ENCODE assay signal across 9 cellular contexts in the genomic region with DNA sequence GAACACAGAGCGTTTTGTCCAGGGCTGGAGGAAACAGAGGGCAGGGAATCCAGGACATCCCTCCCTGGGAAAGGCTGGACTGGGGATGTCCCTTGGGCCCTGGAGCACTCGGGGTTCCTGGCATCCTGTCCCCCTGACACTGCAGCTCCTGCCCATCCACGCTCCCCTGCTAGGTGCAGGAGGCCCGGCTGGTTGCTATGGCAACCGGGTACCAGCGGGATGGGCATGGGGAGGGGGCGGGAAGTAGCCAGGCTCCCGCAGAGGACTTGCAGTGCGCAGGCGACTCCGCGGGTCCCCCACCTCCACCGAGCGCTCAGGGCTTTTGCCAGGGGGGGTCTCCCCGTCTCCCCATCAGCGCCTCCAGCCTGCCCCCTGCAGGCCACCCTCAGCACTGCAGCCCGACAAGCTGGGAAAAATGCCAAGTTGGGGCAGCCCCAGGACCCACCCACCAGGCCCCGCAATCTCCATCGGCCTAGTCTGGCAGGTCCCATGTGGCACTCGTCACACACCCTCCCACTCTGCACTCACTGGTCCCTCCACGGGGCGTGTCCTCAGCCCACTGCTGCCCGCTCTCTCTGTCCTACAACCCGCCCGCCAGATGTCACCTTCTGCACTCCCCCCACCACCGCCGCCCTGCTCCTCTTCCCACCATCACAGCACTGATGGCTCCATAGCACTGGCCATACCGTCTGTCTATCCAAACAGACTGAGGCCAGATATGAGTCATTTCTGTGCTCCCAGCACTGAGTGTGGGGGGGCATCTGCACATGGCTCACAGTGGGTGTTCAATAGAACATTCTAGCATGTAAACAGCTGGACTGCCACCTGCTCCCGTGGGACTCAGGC. TPM values are rescaled to one million over a fixed set of nuclear protein-coding genes. Genes with fewer than 3 reads are reported as not detected.
DNase-seq lines count a peak whose midpoint lies in the region; ATAC-seq and TF ChIP-seq lines count a peak whose summit lies in the region.
"Had no signal": no experiment of that assay in that cellular context is flagged by ENCODE, and none has a peak within 500 bp of the region (broad histone marks: within the 10 kb centered on the region; RNA-seq: fewer than 3 reads in every experiment).

No MANE protein-coding gene starts in this region.

- no peak for TF ChIP-seq POLR2A in esophagus squamous epithelium (IDR thresholded peaks at IDR 0.05)

- H3K4me3 Mint-ChIP-seq in activated CD8-positive, alpha-beta T cell treated with anti-CD3 and anti-CD28 coated beads for 36 hours = no peak overlapping the region
- H3K4me3 Mint-ChIP-seq in stimulated activated memory B cell treated with anti-CD40 and anti-IgM and Interleukin-4, amounts not matched to agents 10 μg/mL and 1 μg/mL and 100 μg/mL, for 72 hours = no peak overlapping the region

- CTCF ChIA-PET in BJ (lab: Yijun Ruan, JAX) = interaction anchor here (0.9 to 1.7 kb wide), 13 partner anchors 9 to 113 kb away, joined by 3 to 8 read pairs (median 3); no protein-coding TSS in a partner anchor
- CTCF ChIA-PET in activated CD8-positive, alpha-beta T cell treated with anti-CD3 and anti-CD28 coated beads for 36 hours (lab: Charles Lee) = interaction anchor here (0.7 to 2.2 kb wide), 14 partner anchors 10 to 391 kb away, joined by 3 to 25 read pairs (median 4); no protein-coding TSS in a partner anchor

- no peaks in the 10 kb centered on the region for H3K27me3 ChIP-seq in BJ (ENCODE audit: control insufficient read depth, insufficient read depth, low read length)
- no peaks in the 10 kb centered on the region for H3K27me3 ChIP-seq in esophagus squamous epithelium
- no peaks in the 10 kb centered on the region for H3K27me3 ChIP-seq in parathyroid adenoma (ENCODE audit: control insufficient read depth, insufficient read depth, low read length)

- DNase-seq in BJ (ENCODE audit: low read depth) (no peak), HS-5 (ENCODE audit: low read depth) (peak; percentile 34), esophagus squamous epithelium (lab: John Stamatoyannopoulos, UW) (no peak)
- DNase-seq in activated CD8-positive, alpha-beta T cell treated with anti-CD3 and anti-CD28 coated beads for 36 hours = peak; percentile 46
- DNase-seq in central memory CD4-positive, alpha-beta T cell = no peak

- H3K4me1 Mint-ChIP-seq in activated CD8-positive, alpha-beta T cell treated with anti-CD3 and anti-CD28 coated beads for 36 hours (ENCODE audit: low read depth) = peaks cover 2% of the 10 kb centered on the region
- H3K4me1 Mint-ChIP-seq in stimulated activated memory B cell treated with anti-CD40 and anti-IgM and Interleukin-4, amounts not matched to agents 10 μg/mL and 1 μg/mL and 100 μg/mL, for 72 hours = peaks cover 24% of the 10 kb centered on the region

- WGBS in esophagus squamous epithelium, 2 donors = 65 to 66% methylated on average over 11 of the region's 29 CpGs

- peaks cover 5% of the 10 kb centered on the region for H3K36me3 Mint-ChIP-seq in activated CD8-positive, alpha-beta T cell treated with anti-CD3 and anti-CD28 coated beads for 36 hours (ENCODE audit: low read depth)
- peaks cover 33% of the 10 kb centered on the region for H3K36me3 Mint-ChIP-seq in stimulated activated memory B cell treated with anti-CD40 and anti-IgM and Interleukin-4, amounts not matched to agents 10 μg/mL and 1 μg/mL and 100 μg/mL, for 72 hours

- H3K4me1 ChIP-seq in esophagus squamous epithelium (peaks cover 24 to 66% (median 45%) of the 10 kb centered on the region in 3 donors), parathyroid adenoma (no peaks in the 10 kb centered on the region)

- intact Hi-C loops in activated CD8-positive, alpha-beta T cell treated with anti-CD3 and anti-CD28 coated beads for 36 hours (cut with micrococcal nuclease) = no loop called here
- intact Hi-C loops in esophagus squamous epithelium (cut with DNase I) = no loop called here

- no peak overlapping the region for H2AFZ ChIP-seq in parathyroid adenoma

- H3K79me2 ChIP-seq in parathyroid adenoma = no peaks in the 10 kb centered on the region

- H3K27ac Mint-ChIP-seq in activated CD8-positive, alpha-beta T cell treated with anti-CD3 and anti-CD28 coated beads for 36 hours = no peak overlapping the region
- H3K27ac Mint-ChIP-seq in stimulated activated memory B cell treated with anti-CD40 and anti-IgM and Interleukin-4, amounts not matched to agents 10 μg/mL and 1 μg/mL and 100 μg/mL, for 72 hours = no peak overlapping the region

- H3K9me3 ChIP-seq in esophagus squamous epithelium = no peaks in the 10 kb centered on the region
- no peaks in the 10 kb centered on the region for H3K9me3 ChIP-seq in parathyroid adenoma (ENCODE audit: control insufficient read depth, low read length)

- H3K4me3 ChIP-seq in BJ (ENCODE audit: low read depth, low read length) = no peak overlapping the region
- no peak overlapping the region for H3K4me3 ChIP-seq in esophagus squamous epithelium
- H3K4me3 ChIP-seq in parathyroid adenoma (ENCODE audit: low read depth, low read length) = no peak overlapping the region

- peak; percentile 70 for ATAC-seq in activated CD8-positive, alpha-beta T cell treated with anti-CD3 and anti-CD28 coated beads for 36 hours
- ATAC-seq in HG02870 (IDR thresholded peaks at IDR 0.05; ENCODE audit: unreplicated experiment) = no peak
- no peak for ATAC-seq in stimulated activated memory B cell treated with anti-CD40 and anti-IgM and Interleukin-4, amounts not matched to agents 10 μg/mL and 1 μg/mL and 100 μg/mL, for 72 hours
- ATAC-seq: left colon had no signal

- no peak overlapping the region for H3K4me2 ChIP-seq in parathyroid adenoma (ENCODE audit: low read length)

- H3K36me3 ChIP-seq in BJ (ENCODE audit: control insufficient read depth, insufficient read depth, low read length) (peaks cover 12% of the 10 kb centered on the region), esophagus squamous epithelium (peaks cover 0 to 47% (median 14%) of the 10 kb centered on the region in 3 donors), parathyroid adenoma (ENCODE audit: control insufficient read depth, insufficient read depth, low read length) (no peaks in the 10 kb centered on the region)

- H3K27ac ChIP-seq in esophagus squamous epithelium (peak overlapping the region in 2 of 4 donors; percentile 5 to 32), parathyroid adenoma (no peak overlapping the region)

- TF ChIP-seq CTCF in BJ (IDR thresholded peaks at IDR 0.05; ENCODE audit: insufficient read depth, low read depth, low read length) = peak; percentile 83
- peak; percentile 78 for TF ChIP-seq CTCF in activated CD8-positive, alpha-beta T cell treated with anti-CD3 and anti-CD28 coated beads for 36 hours (IDR thresholded peaks at IDR 0.05)
- peak in 5 of 6 experiments; percentile 23 to 66 (median 57) for TF ChIP-seq CTCF in esophagus squamous epithelium (IDR thresholded peaks at IDR 0.05)
- TF ChIP-seq CTCF in parathyroid adenoma (IDR thresholded peaks at IDR 0.05) = peak; percentile 15

- H3K27me3 Mint-ChIP-seq in activated CD8-positive, alpha-beta T cell treated with anti-CD3 and anti-CD28 coated beads for 36 hours = no peaks in the 10 kb centered on the region
- H3K27me3 Mint-ChIP-seq in stimulated activated memory B cell treated with anti-CD40 and anti-IgM and Interleukin-4, amounts not matched to agents 10 μg/mL and 1 μg/mL and 100 μg/mL, for 72 hours = no peaks in the 10 kb centered on the region

- H3K9me3 Mint-ChIP-seq in activated CD8-positive, alpha-beta T cell treated with anti-CD3 and anti-CD28 coated beads for 36 hours = no peaks in the 10 kb centered on the region
- H3K9me3 Mint-ChIP-seq in stimulated activated memory B cell treated with anti-CD40 and anti-IgM and Interleukin-4, amounts not matched to agents 10 μg/mL and 1 μg/mL and 100 μg/mL, for 72 hours = no peaks in the 10 kb centered on the region

- H3K9ac ChIP-seq in parathyroid adenoma = no peak overlapping the region

- POLR2A ChIA-PET in BJ (lab: Charles Lee) = no interaction called here
- POLR2A ChIA-PET in activated CD8-positive, alpha-beta T cell treated with anti-CD3 and anti-CD28 coated beads for 36 hours (lab: Charles Lee) = interaction anchor here (0.9 kb wide), 1 partner anchor 36 kb away, joined by 4 read pairs; no protein-coding TSS in a partner anchor

RNA-seq across cellular contexts. Expression of a gene that starts 31.5 kb away (rescaled TPM):
- polyA plus RNA-seq in BJ (2011; rRNA removed) = 44.0 and 64.0 TPM in 2 replicates
- 23.6 and 33.1 TPM in 2 replicates for polyA minus RNA-seq in BJ (2011; rRNA and poly(A)+ RNA removed)
- 10 to 100 TPM; 38.4 to 40.4 TPM for total RNA-seq in activated CD8-positive, alpha-beta T cell treated with anti-CD3 and anti-CD28 coated beads for 36 hours
- total RNA-seq in esophagus squamous epithelium = 10 to 100 TPM; 33.1 to 40.2 (median 38.1) TPM

RNA-seq across cellular contexts. Expression of a gene that starts 45.5 kb away (rescaled TPM):
- polyA plus RNA-seq in BJ (2011; rRNA removed) = 11.0 and 12.4 TPM in 2 replicates
- 12.5 and 13.3 TPM in 2 replicates for polyA minus RNA-seq in BJ (2011; rRNA and poly(A)+ RNA removed)
- 100 to 1,000 TPM; 123 to 133 TPM for total RNA-seq in activated CD8-positive, alpha-beta T cell treated with anti-CD3 and anti-CD28 coated beads for 36 hours
- total RNA-seq in esophagus squamous epithelium = 10 to 100 TPM; 53.7 to 96.4 (median 59.9) TPM

Comparison
In these comparisons a context has a peak if more than half of its experiments do, and no peak if none do; other contexts are left out.
1. DNase-seq: peak in HS-5 (single experiment) and activated CD8-positive, alpha-beta T cell treated with anti-CD3 and anti-CD28 coated beads for 36 hours (single experiment); none in BJ (single experiment), esophagus squamous epithelium (single experiment) and central memory CD4-positive, alpha-beta T cell (single experiment).
2. CTCF ChIP-seq: peak in every context shown above with its lines; median percentile 83 in BJ; 78 in activated CD8-positive, alpha-beta T cell treated with anti-CD3 and anti-CD28 coated beads for 36 hours; 57 in esophagus squamous epithelium; 15 in parathyroid adenoma.